ENCODE assay signal across 16 cellular contexts in the genomic region with DNA sequence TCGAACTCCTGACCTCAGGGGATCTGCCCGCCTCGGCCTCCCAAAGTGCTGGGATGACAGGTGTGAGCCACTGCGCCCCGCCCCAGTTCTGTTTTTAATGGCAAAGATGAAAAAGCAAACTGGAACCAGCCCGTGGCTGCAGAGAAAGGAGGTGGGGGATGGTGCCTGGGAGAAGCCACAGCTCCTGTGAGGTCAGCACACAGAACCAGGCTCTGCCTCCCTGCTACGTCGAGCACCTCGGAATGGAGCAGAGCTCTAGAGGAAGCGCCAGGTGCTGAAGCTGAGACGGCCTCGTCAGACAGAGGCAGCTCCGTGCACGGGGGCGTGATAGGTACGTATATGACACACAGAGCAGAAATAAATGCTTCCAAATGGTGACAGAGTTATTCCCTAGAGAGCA. TPM values are rescaled to one million over a fixed set of nuclear protein-coding genes. Genes with fewer than 3 reads are reported as not detected.
DNase-seq lines count a peak whose midpoint lies in the region; ATAC-seq lines count a peak whose summit lies in the region.
"Had no signal": no experiment of that assay in that cellular context is flagged by ENCODE, and none has a peak within 500 bp of the region (broad histone marks: within the 10 kb centered on the region; RNA-seq: fewer than 3 reads in every experiment).

No MANE protein-coding gene starts in this region.

- peak overlapping the region; percentile 65 for H3K27ac Mint-ChIP-seq in activated naive CD8-positive, alpha-beta T cell treated with anti-CD3 and anti-CD28 coated beads, Interleukin-2, amount 10 ng/mL, durations not matched to agents 7 days and 5 days
- H3K27ac Mint-ChIP-seq in activated naive CD8-positive, alpha-beta T cell treated with anti-CD3 and anti-CD28 coated beads for 36 hours = no peak overlapping the region

- POLR2A ChIA-PET in activated naive CD8-positive, alpha-beta T cell treated with anti-CD3 and anti-CD28 coated beads, Interleukin-2, amount 10 ng/mL, durations not matched to agents 7 days and 5 days (lab: Charles Lee) = no interaction called here

- H3K4me1 Mint-ChIP-seq in activated naive CD8-positive, alpha-beta T cell treated with anti-CD3 and anti-CD28 coated beads, Interleukin-2, amount 10 ng/mL, durations not matched to agents 7 days and 5 days = peaks cover 1% of the 10 kb centered on the region
- peaks cover 4% of the 10 kb centered on the region for H3K4me1 Mint-ChIP-seq in activated naive CD8-positive, alpha-beta T cell treated with anti-CD3 and anti-CD28 coated beads for 36 hours

- no peaks in the 10 kb centered on the region for H3K9me3 Mint-ChIP-seq in activated naive CD8-positive, alpha-beta T cell treated with anti-CD3 and anti-CD28 coated beads, Interleukin-2, amount 10 ng/mL, durations not matched to agents 7 days and 5 days
- no peaks in the 10 kb centered on the region for H3K9me3 Mint-ChIP-seq in activated naive CD8-positive, alpha-beta T cell treated with anti-CD3 and anti-CD28 coated beads for 36 hours

- no peak for ATAC-seq in activated naive CD8-positive, alpha-beta T cell treated with anti-CD3 and anti-CD28 coated beads, Interleukin-2, amount 10 ng/mL, durations not matched to agents 7 days and 5 days (ENCODE audit: low read depth)
- ATAC-seq in GM21619 (IDR thresholded peaks at IDR 0.05; ENCODE audit: unreplicated experiment) = no peak
- ATAC-seq: HepG2, SK-N-SH treated with all-trans-retinoic acid at 6 μM for 48 hours had no signal

- no peak overlapping the region for H3K4me3 Mint-ChIP-seq in activated naive CD8-positive, alpha-beta T cell treated with anti-CD3 and anti-CD28 coated beads, Interleukin-2, amount 10 ng/mL, durations not matched to agents 7 days and 5 days
- no peak overlapping the region for H3K4me3 Mint-ChIP-seq in activated naive CD8-positive, alpha-beta T cell treated with anti-CD3 and anti-CD28 coated beads for 36 hours

- H3K27me3 Mint-ChIP-seq in activated naive CD8-positive, alpha-beta T cell treated with anti-CD3 and anti-CD28 coated beads, Interleukin-2, amount 10 ng/mL, durations not matched to agents 7 days and 5 days = no peaks in the 10 kb centered on the region
- H3K27me3 Mint-ChIP-seq in activated naive CD8-positive, alpha-beta T cell treated with anti-CD3 and anti-CD28 coated beads for 36 hours = peaks cover under 1% of the 10 kb centered on the region

- DNase-seq in activated naive CD8-positive, alpha-beta T cell treated with anti-CD3 and anti-CD28 coated beads, Interleukin-2, amount 10 ng/mL, durations not matched to agents 7 days and 5 days = no peak
- DNase-seq in activated naive CD8-positive, alpha-beta T cell treated with anti-CD3 and anti-CD28 coated beads for 36 hours = no peak
- peak; percentile 78 for DNase-seq in NCI-H2107 treated with DMSO at 0.1 percent for 48 hours (lab: John Stamatoyannopoulos, UW; ENCODE audit: unreplicated experiment)
- DNase-seq in iPS-NIHi11 (ENCODE audit: low spot score) = peak; percentile 17
- no peak for DNase-seq in NCI-H774 (lab: John Stamatoyannopoulos, UW)
- DNase-seq in hepatic stellate cell (ENCODE audit: low spot score) = no peak
- DNase-seq in RKO (ENCODE audit: low spot score) = no peak
- DNase-seq: NCI-H1930; NCI-H524 treated with DMSO at 0.1 percent for 48 hours; NK-92 treated with Interleukin-12 subunit alpha and Interleukin-12 subunit beta, amount 100 ng/mL, for 24 hours; SHP77 had no signal

- peaks cover 2% of the 10 kb centered on the region for H3K36me3 Mint-ChIP-seq in activated naive CD8-positive, alpha-beta T cell treated with anti-CD3 and anti-CD28 coated beads, Interleukin-2, amount 10 ng/mL, durations not matched to agents 7 days and 5 days
- peaks cover 5% of the 10 kb centered on the region for H3K36me3 Mint-ChIP-seq in activated naive CD8-positive, alpha-beta T cell treated with anti-CD3 and anti-CD28 coated beads for 36 hours

RNA-seq across cellular contexts. Expression of a gene that starts 8.5 kb away (rescaled TPM):
- under 1 TPM; 0.51 to 0.72 TPM for total RNA-seq in activated naive CD8-positive, alpha-beta T cell treated with anti-CD3 and anti-CD28 coated beads, Interleukin-2, amount 10 ng/mL, durations not matched to agents 7 days and 5 days
- total RNA-seq in activated naive CD8-positive, alpha-beta T cell treated with anti-CD3 and anti-CD28 coated beads for 36 hours = under 1 TPM; 0.26 to 0.37 TPM
- total RNA-seq: G401, H4 had no signal

RNA-seq across cellular contexts. Expression of a gene that starts 18.6 kb away (rescaled TPM):
- not detected for total RNA-seq in activated naive CD8-positive, alpha-beta T cell treated with anti-CD3 and anti-CD28 coated beads, Interleukin-2, amount 10 ng/mL, durations not matched to agents 7 days and 5 days
- total RNA-seq in activated naive CD8-positive, alpha-beta T cell treated with anti-CD3 and anti-CD28 coated beads for 36 hours = not detected
- total RNA-seq: G401, H4, HepG2 had no signal

RNA-seq across cellular contexts. Expression of a gene that starts 20.8 kb away (rescaled TPM):
- total RNA-seq in activated naive CD8-positive, alpha-beta T cell treated with anti-CD3 and anti-CD28 coated beads, Interleukin-2, amount 10 ng/mL, durations not matched to agents 7 days and 5 days = not detected
- total RNA-seq in activated naive CD8-positive, alpha-beta T cell treated with anti-CD3 and anti-CD28 coated beads for 36 hours = not detected
- total RNA-seq: G401, H4 had no signal

RNA-seq across cellular contexts. Expression of a gene that starts 29.8 kb away (rescaled TPM):
- total RNA-seq in activated naive CD8-positive, alpha-beta T cell treated with anti-CD3 and anti-CD28 coated beads, Interleukin-2, amount 10 ng/mL, durations not matched to agents 7 days and 5 days = 100 to 1,000 TPM; 160 to 165 TPM
- total RNA-seq in activated naive CD8-positive, alpha-beta T cell treated with anti-CD3 and anti-CD28 coated beads for 36 hours = 10 to 100 TPM; 60.6 to 61.2 TPM
- total RNA-seq: HepG2 had no signal

RNA-seq across cellular contexts. Expression of a gene that starts 49.5 kb away (rescaled TPM):
- 10 to 100 TPM; 33.1 to 36.0 TPM for total RNA-seq in activated naive CD8-positive, alpha-beta T cell treated with anti-CD3 and anti-CD28 coated beads, Interleukin-2, amount 10 ng/mL, durations not matched to agents 7 days and 5 days
- 10 to 100 TPM; 46.1 to 49.7 TPM for total RNA-seq in activated naive CD8-positive, alpha-beta T cell treated with anti-CD3 and anti-CD28 coated beads for 36 hours

Comparison
In these comparisons a context has a peak if more than half of its experiments do, and no peak if none do; other contexts are left out.
1. DNase-seq: peak in NCI-H2107 treated with DMSO at 0.1 percent for 48 hours (single experiment) and iPS-NIHi11 (single experiment); none in activated naive CD8-positive, alpha-beta T cell treated with anti-CD3 and anti-CD28 coated beads, Interleukin-2, amount 10 ng/mL, durations not matched to agents 7 days and 5 days (single experiment), activated naive CD8-positive, alpha-beta T cell treated with anti-CD3 and anti-CD28 coated beads for 36 hours (single experiment), NCI-H774 (single experiment), hepatic stellate cell (single experiment) and RKO (single experiment).